In genomic region chr12:132634411-132634990, GRCh38 we compare ENCODE assay signal across 19 cellular contexts. TPM values are rescaled to one million over a fixed set of nuclear protein-coding genes. Genes with fewer than 3 reads are reported as not detected.
A peak's percentile ranks its signal among the peaks of the same experiment; 100 is the strongest.
DNase-seq lines count a peak whose midpoint lies in the region; ATAC-seq and TF ChIP-seq lines count a peak whose summit lies in the region.
"Had no signal": no experiment of that assay in that cellular context is flagged by ENCODE, and none has a peak within 500 bp of the region (broad histone marks: within the 10 kb centered on the region; RNA-seq: fewer than 3 reads in every experiment).

No MANE protein-coding gene starts in this region.

- H3F3A ChIP-seq in GM23338 (replicated peaks; ENCODE audit: low read depth) (peaks cover 14% of the 10 kb centered on the region; the same call in 1 of the 2 replicates), Loucy (ENCODE audit: low read depth) (no peaks in the 10 kb centered on the region; the same call in 1 of the 2 replicates)

- no peaks in the 10 kb centered on the region; the same call in 2 of the 3 replicates for H3K9me3 Mint-ChIP-seq in GM23338
- no peaks in the 10 kb centered on the region for H3K9me3 Mint-ChIP-seq in endothelial cell (ENCODE audit: unreplicated experiment)
- no peaks in the 10 kb centered on the region for H3K9me3 Mint-ChIP-seq in progenitor cell of endocrine pancreas (ENCODE audit: low read depth)

- no peaks in the 10 kb centered on the region for H3K79me2 ChIP-seq in GM23338 (replicated peaks; ENCODE audit: insufficient read depth)
- H3K79me2 ChIP-seq in Loucy (ENCODE audit: insufficient read depth, low read length) = peaks cover 14% of the 10 kb centered on the region; the same call in 1 of the 2 replicates

- no peaks in the 10 kb centered on the region for H3K9me2 ChIP-seq in GM23338 (ENCODE audit: insufficient read depth)
- H3K9me2 ChIP-seq in Loucy (replicated peaks; ENCODE audit: low read depth, low read length) = no peaks in the 10 kb centered on the region
- H3K9me2 ChIP-seq: SK-N-SH had no signal

- no peaks in the 10 kb centered on the region for H3K27me3 ChIP-seq in GM23338 (ENCODE audit: insufficient read depth)
- no peaks in the 10 kb centered on the region for H3K27me3 ChIP-seq in Loucy (ENCODE audit: insufficient read depth, low read length, poor library complexity, severe bottlenecking)
- H3K27me3 ChIP-seq in dorsolateral prefrontal cortex = no peaks in the 10 kb centered on the region

- intact Hi-C loops in dorsolateral prefrontal cortex (cut with DNase I) = no loop called here

- H3K4me3 ChIP-seq in GM23338 (no peak overlapping the region), Loucy (ENCODE audit: low read length, poor library complexity, severe bottlenecking) (no peak overlapping the region), dorsolateral prefrontal cortex (no peak overlapping the region), foreskin fibroblast (ENCODE audit: low read depth in 1 of 2, low read length in 2 of 2) (no peak overlapping the region)

- H2AFZ ChIP-seq in GM23338 (no peak overlapping the region), Loucy (ENCODE audit: low read length) (no peak overlapping the region)

- H3K4me1 ChIP-seq in GM23338 (ENCODE audit: insufficient read depth) (no peaks in the 10 kb centered on the region), Loucy (ENCODE audit: insufficient read depth, low read length, poor library complexity, severe bottlenecking) (peaks cover 60% of the 10 kb centered on the region)

- H3K27ac ChIP-seq in GM23338 (ENCODE audit: low read depth) (no peak overlapping the region), dorsolateral prefrontal cortex (no peak overlapping the region)
- H3K27ac ChIP-seq: C4-2B had no signal

- no peak for ATAC-seq in GM23338
- no peak for ATAC-seq in HG03565 (IDR thresholded peaks at IDR 0.05; ENCODE audit: unreplicated experiment)

- H3K4me1 Mint-ChIP-seq in GM23338 = no peaks in the 10 kb centered on the region
- peaks cover 4% of the 10 kb centered on the region for H3K4me1 Mint-ChIP-seq in endothelial cell (ENCODE audit: unreplicated experiment)
- peaks cover 4% of the 10 kb centered on the region for H3K4me1 Mint-ChIP-seq in progenitor cell of endocrine pancreas (ENCODE audit: low read depth)

- H3K27me3 Mint-ChIP-seq in GM23338 (ENCODE audit: insufficient read depth, low read depth, poor library complexity) (peaks cover 12% of the 10 kb centered on the region), endothelial cell (ENCODE audit: unreplicated experiment) (peaks cover 19% of the 10 kb centered on the region), progenitor cell of endocrine pancreas (no peaks in the 10 kb centered on the region)

- H3K9ac ChIP-seq in Loucy (ENCODE audit: low read depth, low read length, poor library complexity, severe bottlenecking) = peak overlapping the region; percentile 67
- H3K9ac ChIP-seq: SK-N-SH had no signal

- TF ChIP-seq CTCF in GM23338 (conservative IDR thresholded peaks at IDR 0.05; ENCODE audit: low read depth in 2 of 2) (no peak), Loucy (conservative IDR thresholded peaks at IDR 0.05; ENCODE audit: low read length) (no peak), endothelial cell (IDR thresholded peaks at IDR 0.05; ENCODE audit: unreplicated experiment) (no peak), progenitor cell of endocrine pancreas (IDR thresholded peaks at IDR 0.05; ENCODE audit: unreplicated experiment) (no peak), dorsolateral prefrontal cortex (IDR thresholded peaks at IDR 0.05 in 54 of 56, conservative IDR thresholded peaks at IDR 0.05 in 2 of 56; ENCODE audit: low read depth in 1 of 56, partially characterized antibody in 56 of 56) (no peak), foreskin fibroblast (IDR thresholded peaks at IDR 0.05; ENCODE audit: low read depth, low read length) (no peak)

- H3K36me3 Mint-ChIP-seq in GM23338 (ENCODE audit: low read depth) = peaks cover 100% of the 10 kb centered on the region
- H3K36me3 Mint-ChIP-seq in endothelial cell (ENCODE audit: low read depth, unreplicated experiment) = peaks cover 87% of the 10 kb centered on the region
- H3K36me3 Mint-ChIP-seq in progenitor cell of endocrine pancreas (ENCODE audit: insufficient read depth) = peaks cover 53% of the 10 kb centered on the region

- H4K20me1 ChIP-seq in GM23338 (replicated peaks; ENCODE audit: insufficient read depth) = peaks cover 28% of the 10 kb centered on the region
- H4K20me1 ChIP-seq in Loucy (ENCODE audit: insufficient read depth, low read length, poor library complexity, severe bottlenecking) = no peaks in the 10 kb centered on the region

- H3K9me3 ChIP-seq in Loucy (ENCODE audit: insufficient read depth, low read depth, low read length) = no peaks in the 10 kb centered on the region
- H3K9me3 ChIP-seq: SK-N-SH had no signal

- peaks cover 51% of the 10 kb centered on the region for H3K36me3 ChIP-seq in GM23338 (ENCODE audit: insufficient read depth)
- peaks cover 73% of the 10 kb centered on the region; the same call in 1 of the 2 replicates for H3K36me3 ChIP-seq in Loucy (ENCODE audit: insufficient read depth, low read length)

- DNase-seq in GM23338 (ENCODE audit: low spot score) = no peak
- DNase-seq in endothelial cell (ENCODE audit: low spot score) = no peak
- no peak for DNase-seq in progenitor cell of endocrine pancreas (ENCODE audit: low spot score, unreplicated experiment)
- no peak for DNase-seq in dorsolateral prefrontal cortex
- no peak for DNase-seq in NCI-H82 treated with DMSO at 0.1 percent for 48 hours (lab: John Stamatoyannopoulos, UW; ENCODE audit: unreplicated experiment)
- DNase-seq in foreskin fibroblast = no peak
- DNase-seq: ACHN, DMS79 treated with DMSO at 0.1 percent for 48 hours, NCI-H1105, NCI-H2081, NCI-H748 treated with DMSO at 0.1 percent for 48 hours, RPMI8226, SHP77 treated with DMSO at 0.1 percent for 48 hours, SK-N-SH had no signal

- 0 out of 2 replicates have a peak overlapping the region, but pooled peaks have one; percentile 66 for H3K27ac Mint-ChIP-seq in GM23338
- H3K27ac Mint-ChIP-seq in endothelial cell (ENCODE audit: unreplicated experiment) = no peak overlapping the region
- H3K27ac Mint-ChIP-seq in progenitor cell of endocrine pancreas = peak overlapping the region; percentile 46

- no peak overlapping the region for H3K4me3 Mint-ChIP-seq in GM23338
- H3K4me3 Mint-ChIP-seq in endothelial cell (ENCODE audit: unreplicated experiment) = peak overlapping the region; percentile 71
- no peak overlapping the region for H3K4me3 Mint-ChIP-seq in progenitor cell of endocrine pancreas (ENCODE audit: low read depth)

- H3K4me2 ChIP-seq in GM23338 (no peak overlapping the region), Loucy (ENCODE audit: low read depth, low read length, poor library complexity, severe bottlenecking) (peak overlapping the region; percentile 28)
- H3K4me2 ChIP-seq: SK-N-SH had no signal

TF ChIP-seq in GM23338, 12 proteins besides CTCF, POLR2A, EP300 and RAD21:
- TF ChIP-seq ZNF331 (CRISPR knock-in tag; IDR thresholded peaks at IDR 0.05; ENCODE audit: low read depth) = no peak
- no peak for TF ChIP-seq CREB1 (CRISPR knock-in tag; IDR thresholded peaks at IDR 0.05; ENCODE audit: low read depth)

RNA-seq across cellular contexts. Expression of gene P2RX2, which starts 15.9 kb away (rescaled TPM):
- total RNA-seq in GM23338 (2014; rRNA removed; shearing (Covaris generic)) = 1.7 and 3.0 TPM in 2 replicates
- 1.1 and 2.3 TPM in 2 replicates for polyA plus RNA-seq in GM23338 (2016; fragmentation: Nextera tagmentation; extraction: Ambion mirVana)
- total RNA-seq in endothelial cell (ENCODE audit: unreplicated experiment) (not detected), progenitor cell of endocrine pancreas (0.19 TPM in 1 of 2 replicates, not detected in the other), dorsolateral prefrontal cortex (1 to 10 TPM in 1 of 120 experiments, under 1 TPM in 11, not detected in 108; 0.25 to 1.3 (median 0.45) TPM)
- total RNA-seq: LHCN-M2, NCI-H460 had no signal

RNA-seq across cellular contexts. Expression of gene LRCOL1, which starts 24.1 kb away (rescaled TPM):
- 1.7 TPM in 1 of 2 replicates, not detected in the other for total RNA-seq in GM23338 (2014; rRNA removed; shearing (Covaris generic))
- not detected in 2 replicates for polyA plus RNA-seq in GM23338 (2016; fragmentation: Nextera tagmentation; extraction: Ambion mirVana)
- total RNA-seq in endothelial cell (ENCODE audit: unreplicated experiment) (not detected), progenitor cell of endocrine pancreas (not detected in 2 replicates), dorsolateral prefrontal cortex (1 to 10 TPM in 11 of 120 experiments, under 1 TPM in 14, not detected in 95; 0.57 to 2.1 (median 0.86) TPM)
- total RNA-seq: LHCN-M2, NCI-H460 had no signal

RNA-seq across cellular contexts. Expression of gene POLE, which starts 52.6 kb away (rescaled TPM):
- 90.3 and 125 TPM in 2 replicates for total RNA-seq in GM23338 (2014; rRNA removed; shearing (Covaris generic))
- polyA plus RNA-seq in GM23338 (2016; fragmentation: Nextera tagmentation; extraction: Ambion mirVana) = 29.6 and 33.6 TPM in 2 replicates
- 137 TPM for total RNA-seq in endothelial cell (ENCODE audit: unreplicated experiment)
- total RNA-seq in progenitor cell of endocrine pancreas = 121 and 129 TPM in 2 replicates
- total RNA-seq in dorsolateral prefrontal cortex = 10 to 100 TPM; 13.3 to 75.6 (median 33.4) TPM

RNA-seq across cellular contexts. Expression of gene PXMP2, which starts 52.9 kb away (rescaled TPM):
- total RNA-seq in GM23338 (2014; rRNA removed; shearing (Covaris generic)) = 17.3 and 17.4 TPM in 2 replicates
- 19.7 and 24.5 TPM in 2 replicates for polyA plus RNA-seq in GM23338 (2016; fragmentation: Nextera tagmentation; extraction: Ambion mirVana)
- 18.6 TPM for total RNA-seq in endothelial cell (ENCODE audit: unreplicated experiment)
- 24.4 and 25.0 TPM in 2 replicates for total RNA-seq in progenitor cell of endocrine pancreas
- total RNA-seq in dorsolateral prefrontal cortex = 10 to 100 TPM; 10.1 to 33.5 (median 19.5) TPM
